In the genomic region with DNA sequence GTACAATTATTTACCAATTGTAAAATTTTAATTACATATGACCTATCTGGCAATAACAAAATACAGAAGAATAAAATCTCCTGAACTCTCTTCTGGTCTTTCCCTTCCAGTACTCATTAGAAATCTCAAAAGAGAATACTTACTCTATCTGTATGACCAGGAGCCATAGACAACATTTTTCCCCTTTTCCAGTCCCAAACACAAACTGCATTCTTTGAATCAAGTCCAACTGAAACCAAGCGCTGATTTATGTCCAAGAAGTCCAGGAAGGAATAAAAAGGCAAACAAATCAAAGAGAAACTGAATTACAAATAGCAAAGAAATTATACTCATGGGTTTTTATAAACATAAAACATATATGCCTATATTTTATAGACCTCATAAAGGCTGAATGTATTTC, we compare ENCODE assay signal across 25 cellular contexts. TPM values are rescaled to one million over a fixed set of nuclear protein-coding genes. Genes with fewer than 3 reads are reported as not detected.
DNase-seq lines count a peak whose midpoint lies in the region; ATAC-seq, FAIRE-seq and TF ChIP-seq lines count a peak whose summit lies in the region.
"Had no signal": no experiment of that assay in that cellular context is flagged by ENCODE, and none has a peak within 500 bp of the region (broad histone marks: within the 10 kb centered on the region; RNA-seq: fewer than 3 reads in every experiment).

No MANE protein-coding gene starts in this region.

- H3K9ac ChIP-seq in astrocyte (ENCODE audit: low read length) (no peak overlapping the region), fibroblast of lung (ENCODE audit: insufficient read depth, low read length) (no peak overlapping the region)
- H3K9ac ChIP-seq: BLaER1 treated with 17β-estradiol and CSF1 and Interleukin-3, amounts not matched to agents 10 nM and 100 nM had no signal

- H2AFZ ChIP-seq in astrocyte (ENCODE audit: low read depth, low read length) (no peak overlapping the region), fibroblast of lung (ENCODE audit: low read length) (no peak overlapping the region)

- H3K27me3 ChIP-seq in astrocyte (ENCODE audit: insufficient read depth, low read length) = no peaks in the 10 kb centered on the region
- H3K27me3 ChIP-seq in fibroblast of lung (ENCODE audit: control insufficient read depth, insufficient read depth, low read length) = no peaks in the 10 kb centered on the region
- H3K27me3 ChIP-seq in pancreas = no peaks in the 10 kb centered on the region
- H3K27me3 ChIP-seq: BLaER1 treated with 17β-estradiol and CSF1 and Interleukin-3, amounts not matched to agents 10 nM and 100 nM; SJSA1 had no signal

- H3K27ac Mint-ChIP-seq in HFFc6 = peak overlapping the region; percentile 26; the same call in 1 of the 2 replicates
- H3K27ac Mint-ChIP-seq in astrocyte (ENCODE audit: unreplicated experiment) = no peak overlapping the region
- H3K27ac Mint-ChIP-seq: CD4-positive, alpha-beta memory T cell had no signal

- H3K9me3 Mint-ChIP-seq in HFFc6 (no peaks in the 10 kb centered on the region), astrocyte (ENCODE audit: unreplicated experiment) (no peaks in the 10 kb centered on the region)
- H3K9me3 Mint-ChIP-seq: CD4-positive, alpha-beta memory T cell had no signal

- H3K9me3 ChIP-seq in astrocyte (ENCODE audit: insufficient read depth, low read depth, low read length) = no peaks in the 10 kb centered on the region
- no peaks in the 10 kb centered on the region for H3K9me3 ChIP-seq in fibroblast of lung (ENCODE audit: control insufficient read depth, insufficient read depth, low read depth, low read length)
- no peaks in the 10 kb centered on the region for H3K9me3 ChIP-seq in pancreas
- H3K9me3 ChIP-seq: BLaER1 treated with 17β-estradiol and CSF1 and Interleukin-3, amounts not matched to agents 10 nM and 100 nM; Caco-2; SJSA1 had no signal

- intact Hi-C loops in pancreas (cut with DNase I) = no loop called here

- H3K4me1 ChIP-seq in astrocyte (ENCODE audit: insufficient read depth, low read length) = no peaks in the 10 kb centered on the region
- no peaks in the 10 kb centered on the region for H3K4me1 ChIP-seq in fibroblast of lung (ENCODE audit: control insufficient read depth, extremely low read depth, insufficient read depth, low read length)
- peaks cover 0 to 3% (median 0%) of the 10 kb centered on the region in 3 donors for H3K4me1 ChIP-seq in pancreas
- H3K4me1 ChIP-seq: BLaER1 treated with 17β-estradiol and CSF1 and Interleukin-3, amounts not matched to agents 10 nM and 100 nM; Caco-2; SJSA1 had no signal

- H3K4me2 ChIP-seq in astrocyte (ENCODE audit: low read length) (no peak overlapping the region), fibroblast of lung (ENCODE audit: extremely low read depth, insufficient read depth, low read length) (no peak overlapping the region)
- H3K4me2 ChIP-seq: BLaER1 treated with 17β-estradiol and CSF1 and Interleukin-3, amounts not matched to agents 10 nM and 100 nM had no signal

- H3K4me1 Mint-ChIP-seq in HFFc6 (ENCODE audit: low read depth) (peaks cover 47% of the 10 kb centered on the region), astrocyte (ENCODE audit: low read depth, unreplicated experiment) (no peaks in the 10 kb centered on the region)
- H3K4me1 Mint-ChIP-seq: CD4-positive, alpha-beta memory T cell had no signal

- FAIRE-seq in astrocyte (lab: Jason Lieb, UNC) (no peak), pancreas (lab: Jason Lieb, UNC) (peak; percentile 5)
- FAIRE-seq: G401.6, GM12892, H1, K562, RCC 7860 had no signal

- no peaks in the 10 kb centered on the region for H4K20me1 ChIP-seq in astrocyte (ENCODE audit: insufficient read depth, low read length)
- H4K20me1 ChIP-seq in fibroblast of lung (ENCODE audit: control insufficient read depth, extremely low read depth, insufficient read depth, low read length) = no peaks in the 10 kb centered on the region
- H4K20me1 ChIP-seq: BLaER1 treated with 17β-estradiol and CSF1 and Interleukin-3, amounts not matched to agents 10 nM and 100 nM had no signal

- no peak for DNase-seq in HFFc6
- DNase-seq in astrocyte (ENCODE audit: low read depth) = peak; percentile 9
- DNase-seq in fibroblast of lung (ENCODE audit: low read depth in 2 of 2) = peak; percentile 20 to 22
- DNase-seq in pancreas = no peak
- DNase-seq in DMS 273 treated with DMSO at 0.1 percent for 48 hours (lab: John Stamatoyannopoulos, UW) = no peak
- DNase-seq in substantia nigra (lab: John Stamatoyannopoulos, UW) = no peak
- DNase-seq: Caco-2; CD4-positive, alpha-beta memory T cell; DND-41; NCI-H1105; NCI-H146; NCI-H2029; NCI-H2171; NCI-H345; NCI-H524 treated with DMSO at 0.1 percent for 48 hours had no signal

- H3K27me3 Mint-ChIP-seq in HFFc6 (ENCODE audit: insufficient read depth) = peaks cover 2% of the 10 kb centered on the region; the same call in 1 of the 2 replicates
- H3K27me3 Mint-ChIP-seq in astrocyte (ENCODE audit: low read depth, unreplicated experiment) = no peaks in the 10 kb centered on the region
- H3K27me3 Mint-ChIP-seq: CD4-positive, alpha-beta memory T cell had no signal

- TF ChIP-seq CTCF in HFFc6 (IDR thresholded peaks at IDR 0.05) = no peak
- no peak for TF ChIP-seq CTCF in astrocyte (IDR thresholded peaks at IDR 0.05; ENCODE audit: insufficient read depth, low read depth, low read length)
- TF ChIP-seq CTCF in fibroblast of lung (conservative IDR thresholded peaks at IDR 0.05 in 1 of 2, IDR thresholded peaks at IDR 0.05 in 1 of 2; ENCODE audit: low read depth in 1 of 2, low read length in 2 of 2) = no peak
- TF ChIP-seq CTCF in pancreas (IDR thresholded peaks at IDR 0.05) = no peak

- no peak overlapping the region for H3K4me3 ChIP-seq in astrocyte (ENCODE audit: insufficient read depth, low read depth, low read length)
- H3K4me3 ChIP-seq in fibroblast of lung (replicated peaks in 1 of 4; ENCODE audit: control extremely low read depth in 1 of 4, insufficient read depth in 1 of 4, low read depth in 3 of 4, low read length in 4 of 4) = no peak overlapping the region
- no peak overlapping the region for H3K4me3 ChIP-seq in pancreas
- H3K4me3 ChIP-seq: BLaER1 treated with 17β-estradiol and CSF1 and Interleukin-3, amounts not matched to agents 10 nM and 100 nM; K562; SJSA1 had no signal

- H3K4me3 Mint-ChIP-seq in HFFc6 (peak overlapping the region; percentile 3; the same call in 1 of the 2 replicates), astrocyte (ENCODE audit: unreplicated experiment) (no peak overlapping the region)
- H3K4me3 Mint-ChIP-seq: CD4-positive, alpha-beta memory T cell had no signal

- no peak overlapping the region for H3K27ac ChIP-seq in astrocyte (ENCODE audit: low read depth, low read length)
- H3K27ac ChIP-seq in fibroblast of lung (ENCODE audit: insufficient read depth, low read length) = no peak overlapping the region
- no peak overlapping the region for H3K27ac ChIP-seq in pancreas
- H3K27ac ChIP-seq in substantia nigra (ENCODE audit: low read depth, low read length, poor library complexity, severe bottlenecking) = no peak overlapping the region
- H3K27ac ChIP-seq: BLaER1 treated with 17β-estradiol and CSF1 and Interleukin-3, amounts not matched to agents 10 nM and 100 nM; SJSA1 had no signal

- no peak for ATAC-seq in pancreas
- no peak for ATAC-seq in HG03097 (IDR thresholded peaks at IDR 0.05; ENCODE audit: low FRiP score, unreplicated experiment)
- ATAC-seq: HCT116, K562, Right ventricle myocardium inferior had no signal

- H3K79me2 ChIP-seq in astrocyte (ENCODE audit: insufficient read depth, low read length) (no peaks in the 10 kb centered on the region), fibroblast of lung (ENCODE audit: control insufficient read depth, insufficient read depth, low read length) (no peaks in the 10 kb centered on the region)

- H3K36me3 Mint-ChIP-seq in HFFc6 (ENCODE audit: low read depth) (peaks cover 17% of the 10 kb centered on the region; the same call in 1 of the 2 replicates), astrocyte (ENCODE audit: low read depth, unreplicated experiment) (no peaks in the 10 kb centered on the region)

- 42 to 48% methylated on average over 1 of the region's 1 CpG for WGBS in pancreas, 2 donors

- H3K36me3 ChIP-seq in astrocyte (ENCODE audit: insufficient read depth, low read length) = no peaks in the 10 kb centered on the region
- no peaks in the 10 kb centered on the region for H3K36me3 ChIP-seq in fibroblast of lung (ENCODE audit: control insufficient read depth, insufficient read depth, low read length)
- H3K36me3 ChIP-seq in pancreas = no peaks in the 10 kb centered on the region
- H3K36me3 ChIP-seq: BLaER1 treated with 17β-estradiol and CSF1 and Interleukin-3, amounts not matched to agents 10 nM and 100 nM; SJSA1 had no signal

RNA-seq across cellular contexts. Expression of a gene that starts 46.7 kb away (rescaled TPM):
- total RNA-seq in HFFc6 (2021; fragmentation: NEBNext Ultra II Directional; extraction: Animal tissue kit (Norgen Biotek cat#: 25700)) = 10 to 100 TPM in 5 of 6 experiments, 1 to 10 TPM in 1; 8.7 to 15.7 (median 14.7) TPM
- total RNA-seq in astrocyte = 0.05 and 0.07 TPM in 2 replicates
- 0.66 and 0.77 TPM in 2 replicates for total RNA-seq in fibroblast of lung
- polyA plus RNA-seq in fibroblast of lung = 0.10 and 0.43 TPM in 2 replicates
- 0.14 and 0.55 TPM in 2 replicates for polyA plus RNA-seq in fibroblast of lung (2012)
- not detected in 2 replicates for polyA minus RNA-seq in fibroblast of lung (ENCODE audit: low replicate concordance)
- 1 to 10 TPM; 1.1 to 2.0 (median 1.3) TPM for total RNA-seq in pancreas
- polyA plus RNA-seq in pancreas = 1 to 10 TPM in 1 of 2 donors, under 1 TPM in 1; 0.65 to 1.4 TPM
- total RNA-seq: SJSA1 had no signal

Comparison
In these comparisons a context has a peak if more than half of its experiments do, and no peak if none do; other contexts are left out.
1. DNase-seq: peak in astrocyte (single experiment) and fibroblast of lung (2 of 2); none in HFFc6 (single experiment), pancreas (0 of 6), DMS 273 treated with DMSO at 0.1 percent for 48 hours (single experiment) and substantia nigra (0 of 49).